ENCODE assay signal across 13 cellular contexts in genomic region chr5:9188131-9188530, GRCh38.
DNase-seq lines count a peak whose midpoint lies in the region; ATAC-seq and TF ChIP-seq lines count a peak whose summit lies in the region.
"Had no signal": no experiment of that assay in that cellular context is flagged by ENCODE, and none has a peak within 500 bp of the region (broad histone marks: within the 10 kb centered on the region; RNA-seq: fewer than 3 reads in every experiment).

No MANE protein-coding gene starts in this region.

- H3K27me3 ChIP-seq in breast epithelium, result no peaks in the 10 kb centered on the region
- H3K27me3 ChIP-seq in PC-9 (ENCODE audit: insufficient read depth, low read depth), result no peaks in the 10 kb centered on the region
- H3K27me3 ChIP-seq in fibroblast of lung (ENCODE audit: control insufficient read depth, insufficient read depth, low read length), result no peaks in the 10 kb centered on the region
- H3K27me3 ChIP-seq: upper lobe of left lung had no signal

- no peaks in the 10 kb centered on the region for H3K9me2 ChIP-seq in PC-9 (ENCODE audit: insufficient read depth)

- CTCF ChIA-PET in MCF 10A (lab: Yijun Ruan, JAX) (no interaction called here), PC-9 (lab: Charles Lee) (no interaction called here)

- no peaks in the 10 kb centered on the region for H3K36me3 ChIP-seq in breast epithelium
- H3K36me3 ChIP-seq in PC-9 (ENCODE audit: low read depth), result no peaks in the 10 kb centered on the region
- no peaks in the 10 kb centered on the region for H3K36me3 ChIP-seq in fibroblast of lung (ENCODE audit: control insufficient read depth, insufficient read depth, low read length)
- H3K36me3 ChIP-seq: upper lobe of left lung had no signal

- H3K9me3 ChIP-seq in breast epithelium (no peaks in the 10 kb centered on the region), PC-9 (ENCODE audit: insufficient read depth, low read depth) (no peaks in the 10 kb centered on the region), fibroblast of lung (ENCODE audit: control insufficient read depth, insufficient read depth, low read depth, low read length) (no peaks in the 10 kb centered on the region)
- H3K9me3 ChIP-seq: upper lobe of left lung had no signal

- no peak for TF ChIP-seq POLR2A in breast epithelium (IDR thresholded peaks at IDR 0.05)

- peaks cover 5% of the 10 kb centered on the region for H3K9me3 Mint-ChIP-seq in MCF 10A (ENCODE audit: unreplicated experiment)

- H3K4me3 ChIP-seq in breast epithelium, result no peak overlapping the region
- no peak overlapping the region for H3K4me3 ChIP-seq in PC-9
- H3K4me3 ChIP-seq in fibroblast of lung (replicated peaks in 1 of 4; ENCODE audit: control extremely low read depth in 1 of 4, insufficient read depth in 1 of 4, low read depth in 3 of 4, low read length in 4 of 4), result no peak overlapping the region
- H3K4me3 ChIP-seq: upper lobe of left lung had no signal

- ATAC-seq in HG02678 (IDR thresholded peaks at IDR 0.05; ENCODE audit: unreplicated experiment), result no peak

- no peaks in the 10 kb centered on the region for H3F3A ChIP-seq in PC-9 (ENCODE audit: insufficient read depth, low read depth)

- BruUV-seq in MCF 10A (replicated peaks; lab: Mats Ljungman, UMichigan) (no TSS peak), PC-9 (replicated peaks; lab: Mats Ljungman, UMichigan) (no TSS peak)

- H4K20me1 ChIP-seq in PC-9 (ENCODE audit: insufficient read depth) (no peaks in the 10 kb centered on the region), fibroblast of lung (ENCODE audit: control insufficient read depth, extremely low read depth, insufficient read depth, low read length) (no peaks in the 10 kb centered on the region)

- no peak overlapping the region for H3K9ac ChIP-seq in fibroblast of lung (ENCODE audit: insufficient read depth, low read length)

- H3K36me3 Mint-ChIP-seq in MCF 10A (ENCODE audit: insufficient read depth, unreplicated experiment), result peaks cover 5% of the 10 kb centered on the region
- H3K36me3 Mint-ChIP-seq: activated naive CD4-positive, alpha-beta T cell treated with anti-CD3 and anti-CD28 coated beads, Interleukin-2, amount 50 U/mL, for 24 hours had no signal

- no peaks in the 10 kb centered on the region for H3K27me3 Mint-ChIP-seq in MCF 10A (ENCODE audit: insufficient read depth, unreplicated experiment)
- H3K27me3 Mint-ChIP-seq: activated CD4-positive, alpha-beta T cell treated with anti-CD3 and anti-CD28 coated beads, Interleukin-2, amount 10 ng/mL, durations not matched to agents 7 days and 5 days; activated naive CD4-positive, alpha-beta T cell treated with anti-CD3 and anti-CD28 coated beads, Interleukin-2, amount 50 U/mL, for 24 hours had no signal

- H3K4me2 ChIP-seq in PC-9, result no peak overlapping the region
- H3K4me2 ChIP-seq in fibroblast of lung (ENCODE audit: extremely low read depth, insufficient read depth, low read length), result no peak overlapping the region

- TF ChIP-seq CTCF in MCF 10A (IDR thresholded peaks at IDR 0.05; ENCODE audit: unreplicated experiment) (no peak), breast epithelium (IDR thresholded peaks at IDR 0.05) (no peak), PC-9 (conservative IDR thresholded peaks at IDR 0.05) (no peak), fibroblast of lung (conservative IDR thresholded peaks at IDR 0.05 in 1 of 2, IDR thresholded peaks at IDR 0.05 in 1 of 2; ENCODE audit: low read depth in 1 of 2, low read length in 2 of 2) (no peak)

- H3K79me2 ChIP-seq in PC-9 (ENCODE audit: low read depth) (no peaks in the 10 kb centered on the region), fibroblast of lung (ENCODE audit: control insufficient read depth, insufficient read depth, low read length) (no peaks in the 10 kb centered on the region)

- peak overlapping the region in 1 of 2 donors; percentile 83 for H3K27ac ChIP-seq in breast epithelium
- H3K27ac ChIP-seq in PC-9, result no peak overlapping the region
- H3K27ac ChIP-seq in fibroblast of lung (ENCODE audit: insufficient read depth, low read length), result peak overlapping the region; percentile 81
- H3K27ac ChIP-seq: C4-2B, upper lobe of left lung had no signal

- POLR2A ChIA-PET in MCF 10A (lab: Yijun Ruan, JAX), result no interaction called here
- POLR2A ChIA-PET in PC-9 (lab: Charles Lee; ENCODE audit: unreplicated experiment), result no interaction called here

- H3K4me3 Mint-ChIP-seq in MCF 10A (ENCODE audit: unreplicated experiment), result no peak overlapping the region
- H3K4me3 Mint-ChIP-seq: activated CD4-positive, alpha-beta T cell treated with anti-CD3 and anti-CD28 coated beads, Interleukin-2, amount 10 ng/mL, durations not matched to agents 7 days and 5 days; activated naive CD4-positive, alpha-beta T cell treated with anti-CD3 and anti-CD28 coated beads, Interleukin-2, amount 50 U/mL, for 24 hours had no signal

- H3K4me1 Mint-ChIP-seq in MCF 10A (ENCODE audit: insufficient read depth, unreplicated experiment), result peaks cover 38% of the 10 kb centered on the region
- H3K4me1 Mint-ChIP-seq: activated naive CD4-positive, alpha-beta T cell treated with anti-CD3 and anti-CD28 coated beads, Interleukin-2, amount 50 U/mL, for 24 hours had no signal

- intact Hi-C loops in MCF 10A (cut with micrococcal nuclease), result no loop called here
- intact Hi-C loops in breast epithelium (cut with DNase I; ENCODE audit: low total_unique reads), result no loop called here
- intact Hi-C loops in PC-9 (cut with micrococcal nuclease; ENCODE audit: unreplicated experiment), result no loop called here

- peak; percentile 66 for DNase-seq in MCF 10A (ENCODE audit: unreplicated experiment)
- no peak for DNase-seq in breast epithelium (ENCODE audit: low spot score in 2 of 2)
- DNase-seq in PC-9, result peak in 1 of 2 experiments; percentile 40
- peak; percentile 86 to 89 for DNase-seq in fibroblast of lung (ENCODE audit: low read depth in 2 of 2)
- DNase-seq in stromal cell of bone marrow (ENCODE audit: low read depth), result peak; percentile 79
- no peak for DNase-seq in NCI-H1105 treated with DMSO at 0.1 percent for 48 hours (lab: John Stamatoyannopoulos, UW)
- no peak for DNase-seq in NCI-H2196 (lab: John Stamatoyannopoulos, UW; ENCODE audit: unreplicated experiment)
- DNase-seq: activated CD4-positive, alpha-beta T cell treated with anti-CD3 and anti-CD28 coated beads, Interleukin-2, amount 10 ng/mL, durations not matched to agents 7 days and 5 days; KBM-7; upper lobe of left lung had no signal

- H3K4me1 ChIP-seq in breast epithelium (no peaks in the 10 kb centered on the region), PC-9 (replicated peaks; ENCODE audit: insufficient read depth) (no peaks in the 10 kb centered on the region), fibroblast of lung (ENCODE audit: control insufficient read depth, extremely low read depth, insufficient read depth, low read length) (peaks cover 9% of the 10 kb centered on the region)
- H3K4me1 ChIP-seq: upper lobe of left lung had no signal

- H3K27ac Mint-ChIP-seq in MCF 10A (ENCODE audit: low read depth, unreplicated experiment), result peak overlapping the region; percentile 79
- H3K27ac Mint-ChIP-seq: activated CD4-positive, alpha-beta T cell treated with anti-CD3 and anti-CD28 coated beads, Interleukin-2, amount 10 ng/mL, durations not matched to agents 7 days and 5 days had no signal

- H2AFZ ChIP-seq in PC-9 (peak overlapping the region; percentile 21; the same call in 1 of the 2 replicates), fibroblast of lung (ENCODE audit: low read length) (no peak overlapping the region)

Comparison
In these comparisons a context has a peak if more than half of its experiments do, and no peak if none do; other contexts are left out.
1. DNase-seq: peak in MCF 10A (single experiment), fibroblast of lung (2 of 2) and stromal cell of bone marrow (single experiment); none in breast epithelium (0 of 2), NCI-H1105 treated with DMSO at 0.1 percent for 48 hours (single experiment) and NCI-H2196 (single experiment).